In the genomic region with DNA sequence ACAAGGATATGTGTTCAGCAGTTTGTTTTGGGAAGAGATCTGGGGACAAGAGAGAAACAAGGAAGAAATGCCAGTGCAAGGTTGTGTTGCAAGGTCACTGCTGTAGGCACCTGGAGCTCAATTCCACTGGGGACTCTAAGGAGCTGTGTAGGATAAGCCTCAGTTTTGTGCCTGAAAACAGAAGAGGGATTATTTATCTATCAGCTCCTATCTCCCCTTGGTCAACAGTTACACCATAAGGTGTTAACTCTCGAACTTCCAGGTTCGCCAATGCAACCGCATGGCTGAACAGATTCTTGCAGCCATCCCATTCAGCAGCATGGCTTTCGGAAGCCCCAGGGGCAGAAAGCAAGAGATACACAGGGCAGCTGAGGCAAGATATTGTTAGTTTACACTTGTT, we compare ENCODE assay signal across 28 cellular contexts.
"Had no signal": no experiment of that assay in that cellular context is flagged by ENCODE, and none has a peak within 500 bp of the region (broad histone marks: within the 10 kb centered on the region; RNA-seq: fewer than 3 reads in every experiment).

No MANE protein-coding gene starts in this region.

- H3K4me3 ChIP-seq: colonic mucosa, left lung, neural progenitor cell, prostate gland, skin epidermis, spleen, testis, tibial artery had no signal

- H3K27me3 ChIP-seq: colonic mucosa, left lung, neural progenitor cell, testis, tibial artery had no signal

- H2AFZ ChIP-seq: neural progenitor cell, parathyroid adenoma had no signal

- H3K36me3 Mint-ChIP-seq: naive thymus-derived CD4-positive, alpha-beta T cell; neural progenitor cell; stimulated activated memory B cell treated with anti-CD40 and anti-IgM and Interleukin-4, amounts not matched to agents 10 μg/mL and 1 μg/mL and 100 μg/mL, for 72 hours; type B pancreatic cell had no signal

- H3K4me1 Mint-ChIP-seq: naive thymus-derived CD4-positive, alpha-beta T cell; nephron; neural progenitor cell; stimulated activated memory B cell treated with anti-CD40 and anti-IgM and Interleukin-4, amounts not matched to agents 10 μg/mL and 1 μg/mL and 100 μg/mL, for 72 hours had no signal

- DNase-seq: colonic mucosa; effector CD8-positive, alpha-beta T cell; erythroblast; head of caudate nucleus; left cardiac atrium; left lung; mesenchymal stem cell; midbrain; naive thymus-derived CD4-positive, alpha-beta T cell; right cardiac atrium; spleen; stimulated activated CD4-positive, alpha-beta T cell treated with anti-CD3 and anti-CD28 coated beads, Interleukin-4, amount 100 ng/mL, for 4 hours; stimulated activated naive CD8-positive, alpha-beta T cell treated with anti-CD3 and anti-CD28 coated beads, Interleukin-15, Interleukin-2, amounts not matched to agents 100 U/mL and 50 U/mL, for 24 hours; substantia nigra; testis; tibial artery had no signal

- FAIRE-seq: endometrium, frontal cortex, islet of Langerhans, urothelium cell line had no signal

- H3K9me3 Mint-ChIP-seq: dendritic cell treated with granulocyte-macrophage colony-stimulating factor and Interleukin-4, amounts not matched to agents 40 ng/mL and 50 ng/mL, for 4 days; naive thymus-derived CD4-positive, alpha-beta T cell; nephron; neural progenitor cell; stimulated activated memory B cell treated with anti-CD40 and anti-IgM and Interleukin-4, amounts not matched to agents 10 μg/mL and 1 μg/mL and 100 μg/mL, for 72 hours; type B pancreatic cell had no signal

- H3K9me3 ChIP-seq: colonic mucosa, left lung, prostate gland, spleen, testis, tibial artery had no signal

- H3K27ac Mint-ChIP-seq: dendritic cell treated with granulocyte-macrophage colony-stimulating factor and Interleukin-4, amounts not matched to agents 40 ng/mL and 50 ng/mL, for 4 days; naive thymus-derived CD4-positive, alpha-beta T cell; nephron; neural progenitor cell; stimulated activated memory B cell treated with anti-CD40 and anti-IgM and Interleukin-4, amounts not matched to agents 10 μg/mL and 1 μg/mL and 100 μg/mL, for 72 hours; type B pancreatic cell had no signal

- H3K4me3 Mint-ChIP-seq: dendritic cell treated with granulocyte-macrophage colony-stimulating factor and Interleukin-4, amounts not matched to agents 40 ng/mL and 50 ng/mL, for 4 days; naive thymus-derived CD4-positive, alpha-beta T cell; nephron; neural progenitor cell; stimulated activated memory B cell treated with anti-CD40 and anti-IgM and Interleukin-4, amounts not matched to agents 10 μg/mL and 1 μg/mL and 100 μg/mL, for 72 hours; type B pancreatic cell had no signal

- H3K36me3 ChIP-seq: colonic mucosa, left lung, neural progenitor cell, prostate gland, spleen, tibial artery had no signal

- H3K4me1 ChIP-seq: colonic mucosa, left lung, neural progenitor cell, parathyroid adenoma, prostate gland, spleen, testis, tibial artery had no signal

- H3K27ac ChIP-seq: colonic mucosa, left lung, neural progenitor cell, parathyroid adenoma, prostate gland, skin epidermis, spleen, testis, tibial artery had no signal

- H3K27me3 Mint-ChIP-seq: stimulated activated memory B cell treated with anti-CD40 and anti-IgM and Interleukin-4, amounts not matched to agents 10 μg/mL and 1 μg/mL and 100 μg/mL, for 72 hours; type B pancreatic cell had no signal

- H3K4me2 ChIP-seq: neural progenitor cell had no signal

- H3K9ac ChIP-seq: neural progenitor cell, parathyroid adenoma had no signal

- ATAC-seq: left cardiac atrium; left lung; naive thymus-derived CD4-positive, alpha-beta T cell; right cardiac atrium; stimulated activated memory B cell treated with anti-CD40 and anti-IgM and Interleukin-4, amounts not matched to agents 10 μg/mL and 1 μg/mL and 100 μg/mL, for 72 hours; stimulated activated naive CD8-positive, alpha-beta T cell treated with anti-CD3 and anti-CD28 coated beads, Interleukin-15, Interleukin-2, amounts not matched to agents 100 U/mL and 50 U/mL, for 24 hours had no signal

- H3K79me2 ChIP-seq: parathyroid adenoma had no signal
